ENCODE assay signal across 8 cellular contexts in genomic region chr2:42168459-42169099, GRCh38. TPM values are rescaled to one million over a fixed set of nuclear protein-coding genes. Genes with fewer than 3 reads are reported as not detected.
DNase-seq lines count a peak whose midpoint lies in the region; ATAC-seq and TF ChIP-seq lines count a peak whose summit lies in the region.

No MANE protein-coding gene starts in this region.

- DNase-seq in Right ventricle myocardium inferior (ENCODE audit: missing footprints): no peak
- DNase-seq in left ventricle myocardium superior: no peak
- no peak for DNase-seq in caudate nucleus (lab: John Stamatoyannopoulos, UW)
- no peak for DNase-seq in mesothelial cell of epicardium (ENCODE audit: low spot score in 2 of 2, unreplicated experiment in 2 of 2)
- no peak for DNase-seq in islet precursor cell
- DNase-seq in DMS53 (lab: John Stamatoyannopoulos, UW): no peak
- DNase-seq in NCI-H446 (lab: John Stamatoyannopoulos, UW): no peak

- intact Hi-C loops in Right ventricle myocardium inferior (cut with DNase I): loop anchor here (2.0 kb wide), 1 partner anchor 66 kb away; no protein-coding TSS in a partner anchor
- intact Hi-C loops in left ventricle myocardium superior (cut with micrococcal nuclease): no loop called here

- H3K27ac Mint-ChIP-seq in mesothelial cell of epicardium: peak overlapping the region; percentile 84

- H3K4me3 Mint-ChIP-seq in mesothelial cell of epicardium: no peak overlapping the region

- H3K36me3 Mint-ChIP-seq in mesothelial cell of epicardium: no peaks in the 10 kb centered on the region

- no peaks in the 10 kb centered on the region for H3K36me3 ChIP-seq in urinary bladder (ENCODE audit: insufficient read depth)

- H3K27ac ChIP-seq in caudate nucleus (ENCODE audit: low read depth, low read length): peak overlapping the region; percentile 70
- H3K27ac ChIP-seq in urinary bladder (ENCODE audit: low read depth): peak overlapping the region; percentile 18

- H3K4me1 ChIP-seq in urinary bladder (ENCODE audit: insufficient read depth): peaks cover 1% of the 10 kb centered on the region

- H3K27me3 Mint-ChIP-seq in mesothelial cell of epicardium (ENCODE audit: low read depth): no peaks in the 10 kb centered on the region

- peak; percentile 3 for ATAC-seq in Right ventricle myocardium inferior
- no peak for ATAC-seq in left ventricle myocardium superior

- H3K4me3 ChIP-seq in urinary bladder (ENCODE audit: low read depth, low read length): no peak overlapping the region

- TF ChIP-seq CTCF in mesothelial cell of epicardium (IDR thresholded peaks at IDR 0.05; ENCODE audit: unreplicated experiment): no peak

- WGBS in urinary bladder: 77% methylated on average over 16 of the region's 16 CpGs

- no peaks in the 10 kb centered on the region for H3K9me3 Mint-ChIP-seq in mesothelial cell of epicardium

- peaks cover 34% of the 10 kb centered on the region for H3K4me1 Mint-ChIP-seq in mesothelial cell of epicardium

RNA-seq across cellular contexts. Expression of gene EML4, which starts 0.6 kb away (rescaled TPM):
- total RNA-seq in Right ventricle myocardium inferior: 5.6 TPM
- 4.7 TPM for total RNA-seq in left ventricle myocardium superior
- 93.4 to 97.2 TPM (median 95.6 TPM) in 3 replicates for total RNA-seq in mesothelial cell of epicardium
- 93.6 TPM for total RNA-seq in urinary bladder
- 11.4 TPM for polyA plus RNA-seq in urinary bladder

Comparison
In these comparisons a context has a peak if more than half of its experiments do, and no peak if none do; other contexts are left out.
1. RNA of gene EML4, which starts 0.6 kb away (total RNA-seq): 93.4 to 97.2 TPM in mesothelial cell of epicardium and 93.6 TPM in urinary bladder (single experiment); 5.6 TPM in Right ventricle myocardium inferior (single experiment) and 4.7 TPM in left ventricle myocardium superior (single experiment); every median in the first group is over 10 times any median in the second.